In genomic region chr1:37811027-37811655, GRCh38 we compare ENCODE assay signal across 8 cellular contexts. TPM values are rescaled to one million over a fixed set of nuclear protein-coding genes. Genes with fewer than 3 reads are reported as not detected.
DNase-seq lines count a peak whose midpoint lies in the region; ATAC-seq and TF ChIP-seq lines count a peak whose summit lies in the region.

No MANE protein-coding gene starts in this region.

- CTCF ChIA-PET in PC-9 (lab: Charles Lee): no interaction called here

- no TSS peak for BruUV-seq in PC-9 (replicated peaks; lab: Mats Ljungman, UMichigan)

- H2AFZ ChIP-seq in Karpas-422 (ENCODE audit: low read length) (no peak overlapping the region), PC-9 (no peak overlapping the region)

- H3K27me3 Mint-ChIP-seq in natural killer cell treated with Interleukin-12 subunit alpha and Interleukin-12 subunit beta and Interleukin-15 and Interleukin-18, amount 100 ng/mL, for 72 hours: no peaks in the 10 kb centered on the region

- ATAC-seq in natural killer cell treated with Interleukin-12 subunit alpha and Interleukin-12 subunit beta and Interleukin-15 and Interleukin-18, amount 100 ng/mL, for 72 hours: no peak

- DNase-seq in ELF-1 (ENCODE audit: low read depth, low spot score) (peak; percentile 83), Karpas-422 (peak; percentile 94), PC-9 (peak; percentile 72), esophagus muscularis mucosa (ENCODE audit: extremely low spot score) (no peak), thyroid gland (peak; percentile 50 to 62), epidermal melanocyte (ENCODE audit: insufficient read length, low spot score) (no peak)
- DNase-seq in activated T-cell treated with anti-CD3 and anti-CD28 coated beads, Interleukin-2, amount 50 U/mL, for 1 hour: peak; percentile 68
- DNase-seq in natural killer cell treated with Interleukin-12 subunit alpha and Interleukin-12 subunit beta and Interleukin-15 and Interleukin-18, amount 100 ng/mL, for 72 hours (ENCODE audit: low spot score): peak; percentile 80

- peaks cover 22 to 40% of the 10 kb centered on the region in 2 donors for H3K4me1 Mint-ChIP-seq in natural killer cell treated with Interleukin-12 subunit alpha and Interleukin-12 subunit beta and Interleukin-15 and Interleukin-18, amount 100 ng/mL, for 72 hours (ENCODE audit: low read depth in 2 of 2)

- H4K20me1 ChIP-seq in Karpas-422 (ENCODE audit: insufficient read depth, low read depth, low read length) (peaks cover 14% of the 10 kb centered on the region), PC-9 (ENCODE audit: insufficient read depth) (peaks cover 25% of the 10 kb centered on the region)

- TF ChIP-seq POLR2A in esophagus muscularis mucosa (IDR thresholded peaks at IDR 0.05; ENCODE audit: low read depth): no peak
- TF ChIP-seq POLR2A in thyroid gland (IDR thresholded peaks at IDR 0.05): no peak

- H3K4me1 ChIP-seq in Karpas-422 (ENCODE audit: low read length) (peaks cover 43% of the 10 kb centered on the region), PC-9 (replicated peaks; ENCODE audit: insufficient read depth) (peaks cover 20% of the 10 kb centered on the region), esophagus muscularis mucosa (peaks cover 19 to 43% (median 40%) of the 10 kb centered on the region in 4 donors), thyroid gland (peaks cover 13 to 17% of the 10 kb centered on the region in 2 donors)

- H3K79me2 ChIP-seq in Karpas-422 (ENCODE audit: low read length) (peaks cover 52% of the 10 kb centered on the region), PC-9 (ENCODE audit: low read depth) (peaks cover 39% of the 10 kb centered on the region)

- peaks cover 28% of the 10 kb centered on the region for H3F3A ChIP-seq in PC-9 (ENCODE audit: insufficient read depth, low read depth)

- H3K27me3 ChIP-seq in Karpas-422 (ENCODE audit: low read length): no peaks in the 10 kb centered on the region
- no peaks in the 10 kb centered on the region for H3K27me3 ChIP-seq in PC-9 (ENCODE audit: insufficient read depth, low read depth)
- H3K27me3 ChIP-seq in esophagus muscularis mucosa: no peaks in the 10 kb centered on the region
- H3K27me3 ChIP-seq in thyroid gland: no peaks in the 10 kb centered on the region

- peak overlapping the region; percentile 20 to 59 for H3K27ac Mint-ChIP-seq in natural killer cell treated with Interleukin-12 subunit alpha and Interleukin-12 subunit beta and Interleukin-15 and Interleukin-18, amount 100 ng/mL, for 72 hours

- TF ChIP-seq EP300 in esophagus muscularis mucosa (IDR thresholded peaks at IDR 0.05): no peak

- H3K36me3 ChIP-seq in Karpas-422 (ENCODE audit: insufficient read depth, low read length): peaks cover 10% of the 10 kb centered on the region; the same call in 1 of the 2 replicates
- peaks cover 18% of the 10 kb centered on the region; the same call in 1 of the 2 replicates for H3K36me3 ChIP-seq in PC-9 (ENCODE audit: low read depth)
- peaks cover 6 to 29% (median 25%) of the 10 kb centered on the region in 4 donors for H3K36me3 ChIP-seq in esophagus muscularis mucosa
- H3K36me3 ChIP-seq in thyroid gland: peaks cover 1 to 3% of the 10 kb centered on the region in 2 donors

- H3K9me3 Mint-ChIP-seq in natural killer cell treated with Interleukin-12 subunit alpha and Interleukin-12 subunit beta and Interleukin-15 and Interleukin-18, amount 100 ng/mL, for 72 hours: no peaks in the 10 kb centered on the region

- POLR2A ChIA-PET in PC-9 (lab: Charles Lee; ENCODE audit: unreplicated experiment): no interaction called here

- peak overlapping the region; percentile 5; the same call in 1 of the 2 replicates for H3K9ac ChIP-seq in Karpas-422 (ENCODE audit: low read length)

- intact Hi-C loops in PC-9 (cut with micrococcal nuclease; ENCODE audit: unreplicated experiment): no loop called here
- intact Hi-C loops in esophagus muscularis mucosa (cut with DNase I): no loop called here
- intact Hi-C loops in thyroid gland (cut with DNase I): no loop called here

- H3K36me3 Mint-ChIP-seq in natural killer cell treated with Interleukin-12 subunit alpha and Interleukin-12 subunit beta and Interleukin-15 and Interleukin-18, amount 100 ng/mL, for 72 hours: no peaks in the 10 kb centered on the region

- no peaks in the 10 kb centered on the region for H3K9me3 ChIP-seq in Karpas-422 (ENCODE audit: low read length)
- H3K9me3 ChIP-seq in PC-9 (ENCODE audit: insufficient read depth, low read depth): no peaks in the 10 kb centered on the region
- H3K9me3 ChIP-seq in esophagus muscularis mucosa: no peaks in the 10 kb centered on the region
- no peaks in the 10 kb centered on the region for H3K9me3 ChIP-seq in thyroid gland

- H3K27ac ChIP-seq in Karpas-422 (ENCODE audit: low read length) (peak overlapping the region; percentile 41), PC-9 (no peak overlapping the region), esophagus muscularis mucosa (replicated peaks in 1 of 4) (peak overlapping the region in 1 of 4 donors; percentile 22), thyroid gland (no peak overlapping the region)

- 37% methylated on average over 7 of the region's 7 CpGs for WGBS in esophagus muscularis mucosa
- WGBS in thyroid gland, 2 donors: 37 to 39% methylated on average over 7 of the region's 7 CpGs

- H3K4me2 ChIP-seq in Karpas-422 (ENCODE audit: low read depth, low read length, poor library complexity, severe bottlenecking) (peak overlapping the region; percentile 43), PC-9 (no peak overlapping the region)

- H3K9me2 ChIP-seq in Karpas-422 (replicated peaks; ENCODE audit: insufficient read depth, low read length) (no peaks in the 10 kb centered on the region), PC-9 (ENCODE audit: insufficient read depth) (no peaks in the 10 kb centered on the region)

- peak overlapping the region; percentile 9 for H3K4me3 Mint-ChIP-seq in natural killer cell treated with Interleukin-12 subunit alpha and Interleukin-12 subunit beta and Interleukin-15 and Interleukin-18, amount 100 ng/mL, for 72 hours

- TF ChIP-seq CTCF in PC-9 (conservative IDR thresholded peaks at IDR 0.05) (peak; percentile 85), esophagus muscularis mucosa (IDR thresholded peaks at IDR 0.05) (peak; percentile 47 to 87 (median 59)), thyroid gland (IDR thresholded peaks at IDR 0.05) (peak; percentile 43 to 80 (median 56))

- H3K4me3 ChIP-seq in Karpas-422 (ENCODE audit: low read length): no peak overlapping the region
- H3K4me3 ChIP-seq in PC-9: no peak overlapping the region
- H3K4me3 ChIP-seq in esophagus muscularis mucosa: no peak overlapping the region
- no peak overlapping the region for H3K4me3 ChIP-seq in thyroid gland (replicated peaks in 1 of 3)

RNA-seq across cellular contexts. Expression of gene YRDC, which starts 3.1 kb away (rescaled TPM):
- total RNA-seq in Karpas-422 (2014; rRNA removed; shearing (Covaris generic); ENCODE audit: low replicate concordance): 17.6 and 21.8 TPM in 2 replicates
- total RNA-seq in PC-9 (2021): 13.2 and 16.0 TPM in 2 replicates
- 10 to 100 TPM; 10.8 to 19.1 (median 14.3) TPM for total RNA-seq in esophagus muscularis mucosa
- 10 to 100 TPM; 72.0 to 82.9 TPM for total RNA-seq in natural killer cell treated with Interleukin-12 subunit alpha and Interleukin-12 subunit beta and Interleukin-15 and Interleukin-18, amount 100 ng/mL, for 72 hours
- total RNA-seq in thyroid gland: 10 to 100 TPM in 2 of 4 donors, 1 to 10 TPM in 2; 7.1 to 15.6 (median 10.9) TPM

RNA-seq across cellular contexts. Expression of gene C1orf122, which starts 3.6 kb away (rescaled TPM):
- total RNA-seq in Karpas-422 (2014; rRNA removed; shearing (Covaris generic); ENCODE audit: low replicate concordance): 26.2 and 56.2 TPM in 2 replicates
- total RNA-seq in PC-9 (2021) (51.8 and 75.8 TPM in 2 replicates), esophagus muscularis mucosa (100 to 1,000 TPM in 1 of 4 donors, 10 to 100 TPM in 3; 69.9 to 103 (median 94.3) TPM), thyroid gland (100 to 1,000 TPM in 1 of 4 donors, 10 to 100 TPM in 3; 35.4 to 164 (median 69.9) TPM)
- total RNA-seq in natural killer cell treated with Interleukin-12 subunit alpha and Interleukin-12 subunit beta and Interleukin-15 and Interleukin-18, amount 100 ng/mL, for 72 hours: 10 to 100 TPM; 29.2 to 33.3 TPM

RNA-seq across cellular contexts. Expression of gene MANEAL, which starts 17.5 kb away (rescaled TPM):
- total RNA-seq in Karpas-422 (2014; rRNA removed; shearing (Covaris generic); ENCODE audit: low replicate concordance): 27.8 and 31.6 TPM in 2 replicates
- total RNA-seq in PC-9 (2021) (11.3 and 13.1 TPM in 2 replicates), esophagus muscularis mucosa (1 to 10 TPM; 1.2 to 3.3 (median 1.5) TPM), thyroid gland (1 to 10 TPM; 2.6 to 4.3 (median 3.5) TPM)
- 1 to 10 TPM; 2.8 to 9.0 TPM for total RNA-seq in natural killer cell treated with Interleukin-12 subunit alpha and Interleukin-12 subunit beta and Interleukin-15 and Interleukin-18, amount 100 ng/mL, for 72 hours

RNA-seq across cellular contexts. Expression of gene EPHA10, which starts 46.2 kb away (rescaled TPM):
- total RNA-seq in Karpas-422 (2014; rRNA removed; shearing (Covaris generic); ENCODE audit: low replicate concordance): not detected in 2 replicates
- 7.6 and 12.1 TPM in 2 replicates for total RNA-seq in PC-9 (2021)
- under 1 TPM; 0.17 to 0.83 (median 0.39) TPM for total RNA-seq in esophagus muscularis mucosa
- total RNA-seq in natural killer cell treated with Interleukin-12 subunit alpha and Interleukin-12 subunit beta and Interleukin-15 and Interleukin-18, amount 100 ng/mL, for 72 hours: not detected
- under 1 TPM in 3 of 4 donors, not detected in 1; 0.11 to 0.54 (median 0.54) TPM for total RNA-seq in thyroid gland

RNA-seq across cellular contexts. Expression of gene MTF1, which starts 48.3 kb away (rescaled TPM):
- 2.3 and 5.1 TPM in 2 replicates for total RNA-seq in Karpas-422 (2014; rRNA removed; shearing (Covaris generic); ENCODE audit: low replicate concordance)
- total RNA-seq in PC-9 (2021) (22.1 and 22.5 TPM in 2 replicates), esophagus muscularis mucosa (1 to 10 TPM; 4.0 to 7.4 (median 6.7) TPM), thyroid gland (1 to 10 TPM; 4.0 to 6.9 (median 5.7) TPM)
- total RNA-seq in natural killer cell treated with Interleukin-12 subunit alpha and Interleukin-12 subunit beta and Interleukin-15 and Interleukin-18, amount 100 ng/mL, for 72 hours: 10 to 100 TPM; 54.0 to 65.3 TPM

Comparison
In these comparisons a context has a peak if more than half of its experiments do, and no peak if none do; other contexts are left out.
1. DNase-seq: peak in ELF-1 (single experiment), Karpas-422 (single experiment), PC-9 (2 of 2), activated T-cell treated with anti-CD3 and anti-CD28 coated beads, Interleukin-2, amount 50 U/mL, for 1 hour (single experiment), natural killer cell treated with Interleukin-12 subunit alpha and Interleukin-12 subunit beta and Interleukin-15 and Interleukin-18, amount 100 ng/mL, for 72 hours (single experiment) and thyroid gland (2 of 2); none in esophagus muscularis mucosa (single experiment) and epidermal melanocyte (single experiment).
2. Peak in every context shown above with its lines, with median percentiles within 50 percentile points of each other: CTCF ChIP-seq.